8 cellular contexts compared by ENCODE assay signal in the genomic region with DNA sequence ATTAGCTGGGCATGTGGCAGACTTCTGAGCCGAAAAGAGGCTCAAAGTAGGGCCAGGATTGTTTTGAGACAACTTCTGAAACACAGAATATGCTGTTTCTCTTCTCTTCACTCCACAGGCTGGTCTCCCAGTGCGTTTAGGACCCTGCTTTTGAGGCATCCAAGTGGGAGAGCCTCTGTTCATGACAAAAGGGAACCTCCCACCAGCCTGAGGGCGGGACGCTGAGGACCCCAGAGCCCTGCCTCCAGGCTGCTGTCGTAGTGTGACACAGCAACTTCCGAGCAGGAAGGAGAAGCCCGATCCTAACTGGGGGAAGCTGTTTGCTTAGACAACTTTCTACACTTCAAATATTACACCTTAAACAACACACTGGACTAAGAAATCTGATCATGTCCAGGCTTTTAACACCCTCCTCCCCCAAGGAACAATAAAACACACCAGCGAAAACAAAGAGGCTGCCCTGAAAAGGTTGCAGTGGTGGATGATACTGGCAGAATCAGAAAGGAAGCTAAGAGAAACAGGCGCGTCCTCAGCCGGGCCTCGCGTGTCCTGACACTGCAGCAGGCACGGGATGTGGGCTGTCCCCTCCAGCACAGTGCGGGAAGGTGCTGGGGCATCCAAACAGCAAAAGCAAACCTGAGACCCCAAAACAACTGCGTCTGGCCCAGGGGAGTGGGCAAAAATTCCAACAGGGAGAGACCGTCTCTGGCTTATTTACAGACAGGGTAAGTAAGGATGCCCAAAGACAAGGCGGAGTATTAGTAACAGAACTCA. TPM values are rescaled to one million over a fixed set of nuclear protein-coding genes. Genes with fewer than 3 reads are reported as not detected.
DNase-seq lines count a peak whose midpoint lies in the region; ATAC-seq, FAIRE-seq and TF ChIP-seq lines count a peak whose summit lies in the region.

No MANE protein-coding gene starts in this region.

- peak overlapping the region; percentile 65 for H2BK120ac ChIP-seq in H1 (replicated peaks; ENCODE audit: low read depth, low read length)

- H2BK20ac ChIP-seq in H1 (ENCODE audit: low read length) = peak overlapping the region; percentile 67

- H3K4me2 ChIP-seq in H1 (ENCODE audit: insufficient read depth in 1 of 2, low read depth in 2 of 2, low read length in 2 of 2) = peak overlapping the region; percentile 84 to 100

- peaks cover 7% of the 10 kb centered on the region for H3K23me2 ChIP-seq in H1 (ENCODE audit: low read depth, low read length)

- TF ChIP-seq RAD21 in H1 (IDR thresholded peaks at IDR 0.05 in 1 of 2, conservative IDR thresholded peaks at IDR 0.05 in 1 of 2; ENCODE audit: low read depth in 2 of 2, low read length in 2 of 2) = no peak

- H3K4ac ChIP-seq in H1 (replicated peaks; ENCODE audit: insufficient read length, low read depth, low read length) = peak overlapping the region; percentile 33

- no peaks in the 10 kb centered on the region for H3K36me3 ChIP-seq in H1 (ENCODE audit: control insufficient read depth in 2 of 4, insufficient read depth in 4 of 4, low read length in 3 of 4)
- no peaks in the 10 kb centered on the region for H3K36me3 ChIP-seq in stomach smooth muscle (ENCODE audit: control insufficient read depth in 2 of 2, insufficient read depth in 2 of 2, low read length in 2 of 2)

- H2AK5ac ChIP-seq in H1 (ENCODE audit: low read depth, low read length) = no peak overlapping the region; the same call in 1 of the 2 replicates

- peak overlapping the region; percentile 81 for H4K91ac ChIP-seq in H1 (replicated peaks; ENCODE audit: insufficient read length, low read length)

- peaks cover 6 to 22% (median 14%) of the 10 kb centered on the region in 4 experiments for H3K4me1 ChIP-seq in H1 (replicated peaks in 1 of 4; ENCODE audit: control insufficient read depth in 3 of 4, insufficient read depth in 4 of 4, low read length in 3 of 4)
- H3K4me1 ChIP-seq in stomach smooth muscle (ENCODE audit: control insufficient read depth, insufficient read depth, low read length) = peaks cover 27% of the 10 kb centered on the region

- no peak for TF ChIP-seq CTCF in H1 (IDR thresholded peaks at IDR 0.05; ENCODE audit: control extremely low read depth in 1 of 3, insufficient read depth in 1 of 3, low read depth in 1 of 3, low read length in 3 of 3)

- DNase-seq in activated CD4-positive, alpha-beta T cell treated with anti-CD3 and anti-CD28 coated beads for 24 hours (ENCODE audit: low read depth in 2 of 2) = peak; percentile 25 to 28
- DNase-seq in activated CD4-positive, alpha-beta T cell treated with anti-CD3 and anti-CD28 coated beads, Interleukin-2, amount 50 U/mL, for 4 hours = no peak
- DNase-seq in NCI-H1417 (lab: John Stamatoyannopoulos, UW) = peak; percentile 82 to 90 (median 87)
- peak; percentile 66 for DNase-seq in activated CD4-positive, alpha-beta T cell treated with anti-CD3 and anti-CD28 coated beads for 48 hours
- DNase-seq in H1 (ENCODE audit: low read depth in 1 of 2, low spot score in 2 of 2) = peak; percentile 71 to 75
- DNase-seq in medulla oblongata (ENCODE audit: extremely low spot score) = peak; percentile 82

- H3K4me3 ChIP-seq in H1 (ENCODE audit: extremely low read depth in 1 of 4, insufficient read depth in 2 of 4, low read depth in 3 of 4, low read length in 4 of 4) = peak overlapping the region; percentile 48 to 64 (median 58)
- H3K4me3 ChIP-seq in stomach smooth muscle (ENCODE audit: low read length in 2 of 2) = peak overlapping the region; percentile 76 to 78

- H3K27ac ChIP-seq in H1 (ENCODE audit: low read depth, low read length) = peak overlapping the region; percentile 49
- peak overlapping the region; percentile 93 for H3K27ac ChIP-seq in stomach smooth muscle (ENCODE audit: low read length)

- FAIRE-seq in H1 (lab: Jason Lieb, UNC) = peak; percentile 13

- H4K5ac ChIP-seq in H1 (ENCODE audit: insufficient read length, low read depth, low read length) = no peak overlapping the region

- H3K9ac ChIP-seq in H1 (replicated peaks in 1 of 4; ENCODE audit: extremely low read depth in 1 of 4, low read depth in 3 of 4, low read length in 3 of 4) (peak overlapping the region in 3 of 4 experiments; percentile 57 to 88 (median 74); a peak in 6 of 7 replicates), stomach smooth muscle (ENCODE audit: low read length in 2 of 2) (peak overlapping the region; percentile 69 to 74)

- POLR2A ChIA-PET in H1 (lab: Charles Lee; ENCODE audit: partially characterized antibody) = interaction anchor here (0.6 to 2.9 kb wide), 12 partner anchors 10 to 882 kb away, joined by 3 to 36 read pairs (median 3); a partner anchor contains a TSS

- H3K79me1 ChIP-seq in H1 (ENCODE audit: low read depth, low read length) = peaks cover 9% of the 10 kb centered on the region

- H2BK15ac ChIP-seq in H1 (ENCODE audit: low read length) = peak overlapping the region; percentile 96; the same call in 1 of the 2 replicates

- WGBS in H1 (ENCODE audit: extremely low coverage in 1 of 2, insufficient coverage in 1 of 2, insufficient read length in 1 of 2, insufficient replicate concordance in 2 of 2, low coverage in 1 of 2, low lambda C conversion rate in 2 of 2, missing lambda C conversion rate in 1 of 2), 2 experiments = 3% methylated on average over 18 of the region's 18 CpGs; no CpG with 5 or more reads in 1 of the 2 experiments

- peak overlapping the region; percentile 83; the same call in 1 of the 2 replicates for H2BK5ac ChIP-seq in H1 (ENCODE audit: low read depth, low read length)

- H3K56ac ChIP-seq in H1 (replicated peaks; ENCODE audit: insufficient read length, low read depth, low read length) = no peak overlapping the region

- H3K27me3 ChIP-seq in H1 (replicated peaks in 1 of 4; ENCODE audit: control insufficient read depth in 3 of 4, extremely low read depth in 1 of 4, insufficient read depth in 3 of 4, low read length in 3 of 4) (peaks cover 4 to 19% (median 11%) of the 10 kb centered on the region in 4 experiments; a peak in 6 of 7 replicates), stomach smooth muscle (ENCODE audit: control insufficient read depth in 1 of 2, insufficient read depth in 2 of 2, low read length in 2 of 2) (no peaks in the 10 kb centered on the region)

- TF ChIP-seq EP300 in H1 (IDR thresholded peaks at IDR 0.05; ENCODE audit: borderline replicate concordance in 1 of 2, low read depth in 2 of 2, low read length in 2 of 2) = no peak; a peak in 1 of 3 replicates

- H3K9me3 ChIP-seq in H1 (ENCODE audit: insufficient read depth in 2 of 2, low read depth in 1 of 2, low read length in 1 of 2) (no peaks in the 10 kb centered on the region), stomach smooth muscle (ENCODE audit: control insufficient read depth in 2 of 2, low read length in 2 of 2) (no peaks in the 10 kb centered on the region)

- peak overlapping the region; percentile 96; the same call in 1 of the 2 replicates for H4K8ac ChIP-seq in H1 (ENCODE audit: extremely low read depth, insufficient read depth, low read length)

- H3K23ac ChIP-seq in H1 (ENCODE audit: insufficient read length) = no peak overlapping the region

- peak overlapping the region; percentile 99 for H2BK12ac ChIP-seq in H1 (ENCODE audit: low read depth, low read length)

- CTCF ChIA-PET in H1 (lab: Charles Lee; ENCODE audit: partially characterized antibody) = interaction anchor here (0.6 to 27.4 kb wide), 10 partner anchors 8 to 495 kb away, joined by 3 to 389 read pairs (median 3); a partner anchor contains a TSS

- ATAC-seq in HG02623 (IDR thresholded peaks at IDR 0.05; ENCODE audit: unreplicated experiment) = peak; percentile 37

- TF ChIP-seq POLR2A in H1 (IDR thresholded peaks at IDR 0.05; ENCODE audit: control extremely low read depth in 1 of 2, low read depth in 2 of 2, low read length in 2 of 2) = peak; percentile 51 to 57; a peak in 2 of 3 replicates

- H4K20me1 ChIP-seq in H1 (replicated peaks in 1 of 2; ENCODE audit: control insufficient read depth in 1 of 2, insufficient read depth in 2 of 2, low read length in 2 of 2) = peaks cover 6 to 19% of the 10 kb centered on the region in 2 experiments

- H3K18ac ChIP-seq in H1 (ENCODE audit: extremely low read depth, low read length) = peak overlapping the region; percentile 92

- H3K79me2 ChIP-seq in H1 (ENCODE audit: control insufficient read depth in 1 of 2, insufficient read depth in 2 of 2, low read length in 2 of 2) = peaks cover 0 to 12% of the 10 kb centered on the region in 2 experiments; a peak in 3 of 4 replicates

- H3K14ac ChIP-seq in H1 (ENCODE audit: insufficient read length) = no peak overlapping the region

- H2AFZ ChIP-seq in H1 (ENCODE audit: low read length) = no peak overlapping the region

TF ChIP-seq in H1, 55 proteins besides CTCF, POLR2A, EP300 and RAD21 (continues in another document):
- TF ChIP-seq, protein P1, sequence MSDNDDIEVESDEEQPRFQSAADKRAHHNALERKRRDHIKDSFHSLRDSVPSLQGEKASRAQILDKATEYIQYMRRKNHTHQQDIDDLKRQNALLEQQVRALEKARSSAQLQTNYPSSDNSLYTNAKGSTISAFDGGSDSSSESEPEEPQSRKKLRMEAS (IDR thresholded peaks at IDR 0.05) = 0 out of 2 replicates have a peak, but pooled peaks have one; percentile 8
- TF ChIP-seq TAF7 (optimal IDR thresholded peaks at IDR 0.05; ENCODE audit: borderline replicate concordance, low read depth, low read length) (peak; percentile 24), TBP (IDR thresholded peaks at IDR 0.05; ENCODE audit: low read depth, low read length) (peak; percentile 63; the same call in 1 of the 2 replicates), RBBP5 (IDR thresholded peaks at IDR 0.05; ENCODE audit: borderline replicate concordance, low read depth, low read length) (peak; percentile 81; the same call in 1 of the 2 replicates), SP1 (IDR thresholded peaks at IDR 0.05; ENCODE audit: low read depth, low read length) (peak; percentile 42; the same call in 1 of the 2 replicates), HDAC2 (IDR thresholded peaks at IDR 0.05; ENCODE audit: borderline replicate concordance in 1 of 2, low read depth in 2 of 2, low read length in 2 of 2) (no peak), CREB1 (IDR thresholded peaks at IDR 0.05) (peak; percentile 62), TAF1 (IDR thresholded peaks at IDR 0.05; ENCODE audit: low read depth, low read length) (peak; percentile 78), ASH2L (IDR thresholded peaks at IDR 0.05; ENCODE audit: low read length) (peak; percentile 64), NRF1 (IDR thresholded peaks at IDR 0.05; ENCODE audit: low read depth, low read length) (no peak)

RNA-seq across cellular contexts. Expression of a gene that starts 9.3 kb away (rescaled TPM):
- 4.5 and 5.7 TPM in 2 replicates for total RNA-seq in H1 (2021; fragmentation: NEBNext Ultra II Directional; extraction: Animal tissue kit (Norgen Biotek cat#: 25700))
- polyA plus RNA-seq in H1 (2011; rRNA removed) = 2.9 and 3.5 TPM in 2 replicates
- polyA plus RNA-seq in H1 (2011; cell fraction: cytosol; rRNA removed) = 2.8 TPM
- 4.9 TPM for polyA plus RNA-seq in H1 (2011; cell fraction: nucleus; rRNA removed)
- polyA plus RNA-seq in H1 (2012, experiment 1 of 2) = 3.8 to 5.6 TPM (median 4.6 TPM) in 4 replicates
- 0.83 TPM for polyA plus RNA-seq in H1 (2012, experiment 2 of 2)
- polyA plus RNA-seq in H1 (2013, experiment 1 of 2) = 4.6 TPM
- polyA plus RNA-seq in H1 (2013, experiment 2 of 2) = 4.4 TPM
- 3.9 and 5.4 TPM in 2 replicates for polyA minus RNA-seq in H1 (2011; rRNA and poly(A)+ RNA removed)
- polyA minus RNA-seq in H1 (2011; cell fraction: cytosol; rRNA and poly(A)+ RNA removed) = 4.2 TPM
- polyA minus RNA-seq in H1 (2011; cell fraction: nucleus; rRNA and poly(A)+ RNA removed) = 13.4 TPM

Comparison
In these comparisons a context has a peak if more than half of its experiments do, and no peak if none do; other contexts are left out.
1. DNase-seq: peak in activated CD4-positive, alpha-beta T cell treated with anti-CD3 and anti-CD28 coated beads for 24 hours (2 of 2), NCI-H1417 (3 of 3), activated CD4-positive, alpha-beta T cell treated with anti-CD3 and anti-CD28 coated beads for 48 hours (single experiment), H1 (2 of 2) and medulla oblongata (single experiment); none in activated CD4-positive, alpha-beta T cell treated with anti-CD3 and anti-CD28 coated beads, Interleukin-2, amount 50 U/mL, for 4 hours (0 of 2).